Comparison of ENCODE assay signal across 8 cellular contexts in genomic region chr7:44043902-44044301, GRCh38. TPM values are rescaled to one million over a fixed set of nuclear protein-coding genes. Genes with fewer than 3 reads are reported as not detected.
DNase-seq lines count a peak whose midpoint lies in the region; ATAC-seq, FAIRE-seq and TF ChIP-seq lines count a peak whose summit lies in the region.

No MANE protein-coding gene starts in this region.

- peak overlapping the region; percentile 91 for H3K4me2 ChIP-seq in astrocyte (ENCODE audit: low read length)

- H3K27ac ChIP-seq in astrocyte (ENCODE audit: low read depth, low read length), result no peak overlapping the region
- H3K27ac ChIP-seq in right lobe of liver, result peak overlapping the region; percentile 50 to 85 (median 76)
- peak overlapping the region; percentile 70 to 93 (median 89) for H3K27ac ChIP-seq in tibial nerve

- H3K9me3 Mint-ChIP-seq in astrocyte (ENCODE audit: unreplicated experiment), result no peaks in the 10 kb centered on the region

- TF ChIP-seq CTCF in astrocyte (IDR thresholded peaks at IDR 0.05; ENCODE audit: insufficient read depth, low read depth, low read length) (no peak), right lobe of liver (IDR thresholded peaks at IDR 0.05) (no peak), tibial nerve (IDR thresholded peaks at IDR 0.05) (no peak)

- H3K9me3 ChIP-seq in astrocyte (ENCODE audit: insufficient read depth, low read depth, low read length), result no peaks in the 10 kb centered on the region
- H3K9me3 ChIP-seq in right lobe of liver, result no peaks in the 10 kb centered on the region
- no peaks in the 10 kb centered on the region for H3K9me3 ChIP-seq in tibial nerve

- H3K9ac ChIP-seq in astrocyte (ENCODE audit: low read length), result peak overlapping the region; percentile 89

- TF ChIP-seq POLR2A in right lobe of liver (IDR thresholded peaks at IDR 0.05) (no peak), tibial nerve (IDR thresholded peaks at IDR 0.05) (no peak)

- H4K20me1 ChIP-seq in astrocyte (ENCODE audit: insufficient read depth, low read length), result peaks cover 29% of the 10 kb centered on the region

- peaks cover 2% of the 10 kb centered on the region for H3K36me3 Mint-ChIP-seq in astrocyte (ENCODE audit: low read depth, unreplicated experiment)

- FAIRE-seq in astrocyte (lab: Jason Lieb, UNC), result no peak

- 30% methylated on average over 8 of the region's 8 CpGs for WGBS in right lobe of liver (ENCODE audit: insufficient coverage, low coverage, low lambda C conversion rate, missing lambda C conversion rate)
- WGBS in tibial nerve, 2 donors, result 20 to 30% methylated on average over 8 of the region's 8 CpGs

- intact Hi-C loops in right lobe of liver (cut with DNase I), result no loop called here

- peaks cover 23% of the 10 kb centered on the region for H3K4me1 Mint-ChIP-seq in astrocyte (ENCODE audit: low read depth, unreplicated experiment)

- peak overlapping the region; percentile 95 for H3K4me3 Mint-ChIP-seq in astrocyte (ENCODE audit: unreplicated experiment)

- no peak for TF ChIP-seq EP300 in tibial nerve (IDR thresholded peaks at IDR 0.05)

- peak; percentile 14 for DNase-seq in activated T-cell treated with anti-CD3 and anti-CD28 coated beads, Interleukin-2, amount 50 U/mL, for 1 hour
- DNase-seq in activated T-cell treated with anti-CD3 and anti-CD28 coated beads for 4 hours, result no peak
- DNase-seq in astrocyte (ENCODE audit: low read depth), result no peak
- DNase-seq in right lobe of liver, result peak in 1 of 3 donors; percentile 15
- no peak for DNase-seq in tibial nerve (ENCODE audit: low spot score in 2 of 2)
- DNase-seq in stimulated activated CD8-positive, alpha-beta memory T cell treated with anti-CD3 and anti-CD28 coated beads, Interleukin-4, amount 100 ng/mL, for 48 hours, result no peak
- no peak for DNase-seq in stimulated activated CD4-positive, alpha-beta T cell treated with anti-CD3 and anti-CD28 coated beads, Interleukin-4, amount 100 ng/mL, for 4 hours
- no peak for DNase-seq in central memory CD4-positive, alpha-beta T cell

- H3K27me3 ChIP-seq in astrocyte (ENCODE audit: insufficient read depth, low read length) (no peaks in the 10 kb centered on the region), right lobe of liver (no peaks in the 10 kb centered on the region), tibial nerve (no peaks in the 10 kb centered on the region)

- peak overlapping the region; percentile 99 for H2AFZ ChIP-seq in astrocyte (ENCODE audit: low read depth, low read length)

- peak overlapping the region; percentile 89 for H3K27ac Mint-ChIP-seq in astrocyte (ENCODE audit: unreplicated experiment)

- H3K4me3 ChIP-seq in astrocyte (ENCODE audit: insufficient read depth, low read depth, low read length), result peak overlapping the region; percentile 75
- peak overlapping the region; percentile 88 to 95 (median 89) for H3K4me3 ChIP-seq in right lobe of liver
- peak overlapping the region; percentile 74 to 98 (median 85) for H3K4me3 ChIP-seq in tibial nerve

- no peak for ATAC-seq in right lobe of liver

- H3K36me3 ChIP-seq in astrocyte (ENCODE audit: insufficient read depth, low read length) (peaks cover 5% of the 10 kb centered on the region), right lobe of liver (no peaks in the 10 kb centered on the region), tibial nerve (peaks cover 0 to 10% (median 0%) of the 10 kb centered on the region in 3 donors)

- peaks cover 45% of the 10 kb centered on the region for H3K79me2 ChIP-seq in astrocyte (ENCODE audit: insufficient read depth, low read length)

- no peaks in the 10 kb centered on the region for H3K27me3 Mint-ChIP-seq in astrocyte (ENCODE audit: low read depth, unreplicated experiment)

- H3K4me1 ChIP-seq in astrocyte (ENCODE audit: insufficient read depth, low read length), result peaks cover 15% of the 10 kb centered on the region
- H3K4me1 ChIP-seq in right lobe of liver, result peaks cover 0 to 19% (median 3%) of the 10 kb centered on the region in 4 donors
- H3K4me1 ChIP-seq in tibial nerve, result peaks cover 0 to 45% (median 20%) of the 10 kb centered on the region in 4 donors

RNA-seq across cellular contexts. Expression of gene DBNL, which starts 0.6 kb away (rescaled TPM):
- total RNA-seq in astrocyte (85.0 and 94.9 TPM in 2 replicates), right lobe of liver (10 to 100 TPM; 30.7 to 48.1 (median 36.9) TPM), tibial nerve (100 to 1,000 TPM; 113 to 139 (median 126) TPM)

RNA-seq across cellular contexts. Expression of gene PGAM2, which starts 21.5 kb away (rescaled TPM):
- total RNA-seq in astrocyte (0.70 and 0.79 TPM in 2 replicates), right lobe of liver (under 1 TPM in 3 of 6 experiments, not detected in 3; 0.31 to 0.56 (median 0.46) TPM), tibial nerve (under 1 TPM in 1 of 4 donors, not detected in 3; 0.98 TPM)

RNA-seq across cellular contexts. Expression of gene POLM, which starts 38.4 kb away (rescaled TPM):
- 9.6 and 10.6 TPM in 2 replicates for total RNA-seq in astrocyte
- total RNA-seq in right lobe of liver, result 10 to 100 TPM in 5 of 6 experiments, 1 to 10 TPM in 1; 8.7 to 22.9 (median 14.6) TPM
- 100 to 1,000 TPM in 1 of 4 donors, 10 to 100 TPM in 3; 31.0 to 104 (median 89.5) TPM for total RNA-seq in tibial nerve

RNA-seq across cellular contexts. Expression of gene SPDYE1, which starts 46.2 kb away (rescaled TPM):
- total RNA-seq in astrocyte (not detected in 2 replicates), right lobe of liver (not detected), tibial nerve (not detected)
